9 cellular contexts compared by ENCODE assay signal in genomic region chr11:36431429-36432092, GRCh38.
DNase-seq lines count a peak whose midpoint lies in the region; ATAC-seq and TF ChIP-seq lines count a peak whose summit lies in the region.
"Had no signal": no experiment of that assay in that cellular context is flagged by ENCODE, and none has a peak within 500 bp of the region (broad histone marks: within the 10 kb centered on the region; RNA-seq: fewer than 3 reads in every experiment).

No MANE protein-coding gene starts in this region.

- H3K9me3 Mint-ChIP-seq in endodermal cell (peaks cover 5% of the 10 kb centered on the region), neural progenitor cell (no peaks in the 10 kb centered on the region)
- H3K9me3 Mint-ChIP-seq: naive B cell had no signal

- no peak overlapping the region for H3K9ac ChIP-seq in endodermal cell (ENCODE audit: extremely low read depth, low read length, poor library complexity, severe bottlenecking)
- no peak overlapping the region for H3K9ac ChIP-seq in neural progenitor cell

- H3K4me1 ChIP-seq in PC-9 (replicated peaks; ENCODE audit: insufficient read depth), result peaks cover 9% of the 10 kb centered on the region
- H3K4me1 ChIP-seq in endodermal cell (ENCODE audit: control insufficient read depth, insufficient read depth, low read length), result no peaks in the 10 kb centered on the region
- no peaks in the 10 kb centered on the region for H3K4me1 ChIP-seq in neural progenitor cell

- H4K20me1 ChIP-seq in PC-9 (ENCODE audit: insufficient read depth) (no peaks in the 10 kb centered on the region), neural progenitor cell (ENCODE audit: low read depth) (no peaks in the 10 kb centered on the region)

- no peak overlapping the region for H3K4me3 ChIP-seq in PC-9
- H3K4me3 ChIP-seq in endodermal cell (ENCODE audit: low read length), result no peak overlapping the region
- H3K4me3 ChIP-seq in neural progenitor cell, result no peak overlapping the region

- POLR2A ChIA-PET in PC-9 (lab: Charles Lee; ENCODE audit: unreplicated experiment), result interaction anchor here (0.6 to 0.7 kb wide), 2 partner anchors 21 to 637 kb away, joined by 5 to 8 read pairs; no protein-coding TSS in a partner anchor

- H3K36me3 ChIP-seq in PC-9 (ENCODE audit: low read depth), result no peaks in the 10 kb centered on the region
- H3K36me3 ChIP-seq in endodermal cell (ENCODE audit: control insufficient read depth, insufficient read depth, low read length), result peaks cover 6% of the 10 kb centered on the region
- no peaks in the 10 kb centered on the region for H3K36me3 ChIP-seq in neural progenitor cell

- CTCF ChIA-PET in PC-9 (lab: Charles Lee), result no interaction called here

- WGBS in endodermal cell (ENCODE audit: insufficient coverage in 1 of 2, insufficient read length in 1 of 2), 2 experiments, result 85 to 86% methylated on average over 9 to 11 of the region's 11 CpGs

- no peak overlapping the region for H3K27ac Mint-ChIP-seq in endodermal cell
- peak overlapping the region; percentile 57 for H3K27ac Mint-ChIP-seq in neural progenitor cell

- H3K9me3 ChIP-seq in PC-9 (ENCODE audit: insufficient read depth, low read depth) (no peaks in the 10 kb centered on the region), endodermal cell (ENCODE audit: control insufficient read depth, low read length) (peaks cover 13% of the 10 kb centered on the region), neural progenitor cell (ENCODE audit: low read depth) (no peaks in the 10 kb centered on the region)

- H3K4me3 Mint-ChIP-seq in endodermal cell, result no peak overlapping the region
- H3K4me3 Mint-ChIP-seq in neural progenitor cell, result no peak overlapping the region
- H3K4me3 Mint-ChIP-seq: naive B cell had no signal

- H3K27ac ChIP-seq in PC-9, result no peak overlapping the region
- peak overlapping the region; percentile 50 for H3K27ac ChIP-seq in endodermal cell (ENCODE audit: low read depth, low read length)
- H3K27ac ChIP-seq in neural progenitor cell, result no peak overlapping the region

- TF ChIP-seq CTCF in PC-9 (conservative IDR thresholded peaks at IDR 0.05), result no peak; the same call in 1 of the 2 replicates
- no peak for TF ChIP-seq CTCF in endodermal cell (conservative IDR thresholded peaks at IDR 0.05)
- TF ChIP-seq CTCF in neural progenitor cell (IDR thresholded peaks at IDR 0.05), result no peak

- BruUV-seq in PC-9 (replicated peaks; lab: Mats Ljungman, UMichigan), result no TSS peak

- peak; percentile 69 to 82 for DNase-seq in PC-9
- DNase-seq in endodermal cell, result no peak
- peak; percentile 10 for DNase-seq in neural progenitor cell (ENCODE audit: low spot score)
- no peak for DNase-seq in NCI-H146 treated with DMSO at 0.1 percent for 48 hours (lab: John Stamatoyannopoulos, UW; ENCODE audit: unreplicated experiment)
- DNase-seq: naive B cell had no signal

- ATAC-seq in GM19351 (IDR thresholded peaks at IDR 0.05; ENCODE audit: unreplicated experiment) (peak; percentile 90), GM21786 (IDR thresholded peaks at IDR 0.05; ENCODE audit: unreplicated experiment) (no peak), GM21619 (IDR thresholded peaks at IDR 0.05; ENCODE audit: unreplicated experiment) (no peak), HG02840 (IDR thresholded peaks at IDR 0.05; ENCODE audit: low FRiP score, unreplicated experiment) (no peak)

- no peaks in the 10 kb centered on the region for H3K36me3 Mint-ChIP-seq in endodermal cell (ENCODE audit: low read depth)
- H3K36me3 Mint-ChIP-seq in neural progenitor cell, result peaks cover 21% of the 10 kb centered on the region

- H3K4me1 Mint-ChIP-seq in endodermal cell (peaks cover 4% of the 10 kb centered on the region), neural progenitor cell (peaks cover 3% of the 10 kb centered on the region)

- H3F3A ChIP-seq in PC-9 (ENCODE audit: insufficient read depth, low read depth), result peaks cover 3% of the 10 kb centered on the region; the same call in 1 of the 2 replicates
- H3F3A ChIP-seq in neural progenitor cell (ENCODE audit: low read depth), result no peaks in the 10 kb centered on the region

- H2AFZ ChIP-seq in PC-9, result no peak overlapping the region
- H2AFZ ChIP-seq in neural progenitor cell (replicated peaks), result no peak overlapping the region

- H3K9me2 ChIP-seq in PC-9 (ENCODE audit: insufficient read depth), result no peaks in the 10 kb centered on the region

- no peaks in the 10 kb centered on the region for H3K79me2 ChIP-seq in PC-9 (ENCODE audit: low read depth)
- no peaks in the 10 kb centered on the region for H3K79me2 ChIP-seq in neural progenitor cell (ENCODE audit: low read depth)

- H3K4me2 ChIP-seq in PC-9, result no peak overlapping the region
- H3K4me2 ChIP-seq in neural progenitor cell, result no peak overlapping the region

- no peaks in the 10 kb centered on the region for H3K27me3 ChIP-seq in PC-9 (ENCODE audit: insufficient read depth, low read depth)
- H3K27me3 ChIP-seq in endodermal cell (ENCODE audit: control insufficient read depth, insufficient read depth, low read length, poor library complexity, severe bottlenecking), result peaks cover 25% of the 10 kb centered on the region
- no peaks in the 10 kb centered on the region for H3K27me3 ChIP-seq in neural progenitor cell

- intact Hi-C loops in PC-9 (cut with micrococcal nuclease; ENCODE audit: unreplicated experiment), result loop anchor here (1.0 kb wide), 1 partner anchor 10 kb away; no protein-coding TSS in a partner anchor

- H3K27me3 Mint-ChIP-seq in endodermal cell (ENCODE audit: insufficient read depth) (peaks cover 75% of the 10 kb centered on the region), neural progenitor cell (ENCODE audit: insufficient read depth, low read depth) (no peaks in the 10 kb centered on the region)
- H3K27me3 Mint-ChIP-seq: naive B cell had no signal

Comparison
In these comparisons a context has a peak if more than half of its experiments do, and no peak if none do; other contexts are left out.
1. DNase-seq: peak in PC-9 (2 of 2) and neural progenitor cell (single experiment); none in endodermal cell (single experiment) and NCI-H146 treated with DMSO at 0.1 percent for 48 hours (single experiment).